8 cellular contexts compared by ENCODE assay signal in the genomic region with DNA sequence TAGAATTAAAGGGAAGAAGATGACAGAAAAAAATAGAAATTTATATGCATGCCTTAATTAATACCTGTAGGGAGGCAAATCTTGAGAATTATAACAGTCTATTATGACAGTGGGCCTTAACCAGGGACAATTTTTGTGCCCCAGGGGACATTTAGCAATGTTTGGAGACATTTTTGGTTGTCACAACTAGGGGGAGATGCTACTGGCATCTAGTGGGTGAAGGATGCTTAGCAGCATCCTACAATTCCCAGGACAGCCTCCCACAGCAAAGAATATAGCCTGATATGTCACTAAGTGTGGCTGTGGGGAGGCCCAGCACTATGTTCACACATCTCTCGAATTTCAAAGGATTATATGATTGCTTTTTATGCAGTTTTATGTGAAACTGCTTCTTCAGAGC. TPM values are rescaled to one million over a fixed set of nuclear protein-coding genes. Genes with fewer than 3 reads are reported as not detected.
DNase-seq lines count a peak whose midpoint lies in the region; ATAC-seq, FAIRE-seq and TF ChIP-seq lines count a peak whose summit lies in the region.

No MANE protein-coding gene starts in this region.

- no peaks in the 10 kb centered on the region for H3K4me1 Mint-ChIP-seq in endodermal cell
- peaks cover 16 to 28% of the 10 kb centered on the region in 2 donors for H3K4me1 Mint-ChIP-seq in stimulated activated naive B cell treated with anti-CD40 and anti-IgM and Interleukin-4, amounts not matched to agents 10 μg/mL and 1 μg/mL and 100 μg/mL, for 72 hours
- peaks cover 9% of the 10 kb centered on the region for H3K4me1 Mint-ChIP-seq in CD4-positive, alpha-beta T cell (ENCODE audit: low read depth)

- no peaks in the 10 kb centered on the region for H3K79me2 ChIP-seq in OCI-LY7 (ENCODE audit: insufficient read depth, low read depth, low read length)

- peak; percentile 47 to 56 for TF ChIP-seq RAD21 in A549 (conservative IDR thresholded peaks at IDR 0.05 in 1 of 2, IDR thresholded peaks at IDR 0.05 in 1 of 2)

- H3K9me2 ChIP-seq in OCI-LY7 (ENCODE audit: insufficient read depth, low read length): no peaks in the 10 kb centered on the region

- no peaks in the 10 kb centered on the region for H3K36me3 Mint-ChIP-seq in endodermal cell (ENCODE audit: low read depth)
- peaks cover 0 to 2% of the 10 kb centered on the region in 2 donors for H3K36me3 Mint-ChIP-seq in stimulated activated naive B cell treated with anti-CD40 and anti-IgM and Interleukin-4, amounts not matched to agents 10 μg/mL and 1 μg/mL and 100 μg/mL, for 72 hours
- peaks cover 17% of the 10 kb centered on the region for H3K36me3 Mint-ChIP-seq in CD4-positive, alpha-beta T cell (ENCODE audit: low read depth)

- H2AFZ ChIP-seq in OCI-LY7 (ENCODE audit: low read length): no peak overlapping the region

- no peak overlapping the region for H3K4me2 ChIP-seq in A549
- H3K4me2 ChIP-seq in OCI-LY7 (ENCODE audit: low read length): peak overlapping the region; percentile 77

- intact Hi-C loops in OCI-LY7 (cut with micrococcal nuclease; ENCODE audit: unreplicated experiment): loop anchor here (1.0 to 5.0 kb wide), 3 partner anchors 176 to 402 kb away; a partner anchor contains a TSS
- intact Hi-C loops in CD4-positive, alpha-beta T cell (cut with DNase I, micrococcal nuclease): loop anchor here in 1 of 2 experiments (10.0 kb wide), 1 partner anchor 180 kb away; no protein-coding TSS in a partner anchor

- H3K4me1 ChIP-seq in A549 (0 out of 3 replicates have a peak, but pooled peaks cover 4% of the 10 kb centered on the region), OCI-LY7 (ENCODE audit: insufficient read depth, low read length, poor library complexity, severe bottlenecking) (peaks cover 68% of the 10 kb centered on the region), endodermal cell (ENCODE audit: control insufficient read depth, insufficient read depth, low read length) (no peaks in the 10 kb centered on the region)

- no peak for TF ChIP-seq EP300 in A549 (IDR thresholded peaks at IDR 0.05)

- H3K4me3 ChIP-seq in A549 (no peak overlapping the region), OCI-LY7 (ENCODE audit: low read depth, low read length, poor library complexity, severe bottlenecking) (peak overlapping the region; percentile 56), endodermal cell (ENCODE audit: low read length) (no peak overlapping the region)

- FAIRE-seq in A549 (lab: Jason Lieb, UNC): no peak

- POLR2A ChIA-PET in A549 (lab: Yijun Ruan, JAX): no interaction called here
- POLR2A ChIA-PET in OCI-LY7 (lab: Charles Lee): no interaction called here
- POLR2A ChIA-PET in CD4-positive, alpha-beta T cell (lab: Charles Lee): no interaction called here

- H3K4me3 Mint-ChIP-seq in endodermal cell: no peak overlapping the region
- peak overlapping the region; percentile 74 to 79 for H3K4me3 Mint-ChIP-seq in stimulated activated naive B cell treated with anti-CD40 and anti-IgM and Interleukin-4, amounts not matched to agents 10 μg/mL and 1 μg/mL and 100 μg/mL, for 72 hours
- no peak overlapping the region for H3K4me3 Mint-ChIP-seq in CD4-positive, alpha-beta T cell

- TF ChIP-seq POLR2A in A549 (IDR thresholded peaks at IDR 0.05; ENCODE audit: low read length): no peak

- WGBS in A549 (ENCODE audit: missing lambda C conversion rate): 0% methylated on average over 1 of the region's 1 CpG
- 33% methylated on average over 1 of the region's 1 CpG; no CpG with 5 or more reads in 1 of the 2 experiments for WGBS in endodermal cell (ENCODE audit: insufficient coverage in 1 of 2, insufficient read length in 1 of 2), 2 experiments

- H3K27ac Mint-ChIP-seq in endodermal cell: no peak overlapping the region
- H3K27ac Mint-ChIP-seq in stimulated activated naive B cell treated with anti-CD40 and anti-IgM and Interleukin-4, amounts not matched to agents 10 μg/mL and 1 μg/mL and 100 μg/mL, for 72 hours: peak overlapping the region; percentile 93
- H3K27ac Mint-ChIP-seq in CD4-positive, alpha-beta T cell: no peak overlapping the region

- H3K36me3 ChIP-seq in OCI-LY7 (ENCODE audit: insufficient read depth, low read length): no peaks in the 10 kb centered on the region
- no peaks in the 10 kb centered on the region for H3K36me3 ChIP-seq in endodermal cell (ENCODE audit: control insufficient read depth, insufficient read depth, low read length)

- H3K27me3 Mint-ChIP-seq in endodermal cell (ENCODE audit: insufficient read depth): no peaks in the 10 kb centered on the region
- H3K27me3 Mint-ChIP-seq in stimulated activated naive B cell treated with anti-CD40 and anti-IgM and Interleukin-4, amounts not matched to agents 10 μg/mL and 1 μg/mL and 100 μg/mL, for 72 hours: peaks cover 0 to 7% of the 10 kb centered on the region in 2 donors
- H3K27me3 Mint-ChIP-seq in CD4-positive, alpha-beta T cell: no peaks in the 10 kb centered on the region

- no TSS peak for BruUV-seq in OCI-LY7 (replicated peaks; lab: Mats Ljungman, UMichigan)

- ATAC-seq in A549 (peak; percentile 82 to 89), GM18520 (IDR thresholded peaks at IDR 0.05; ENCODE audit: unreplicated experiment) (no peak)
- ATAC-seq in stimulated activated naive B cell treated with anti-CD40 and anti-IgM and Interleukin-4, amounts not matched to agents 10 μg/mL and 1 μg/mL and 100 μg/mL, for 72 hours (replicated peaks): peak; percentile 56 to 60
- no peak for ATAC-seq in CD4-positive, alpha-beta T cell (ENCODE audit: poor library complexity)

- CTCF ChIA-PET in A549 (lab: Yijun Ruan, JAX) (interaction anchor here (1.9 kb wide), 1 partner anchor 17 kb away, joined by 5 read pairs; no protein-coding TSS in a partner anchor), OCI-LY7 (lab: Charles Lee; ENCODE audit: unreplicated experiment) (no interaction called here)
- CTCF ChIA-PET in CD4-positive, alpha-beta T cell (lab: Charles Lee): no interaction called here

- TF ChIP-seq CTCF in A549 (IDR thresholded peaks at IDR 0.05): peak; percentile 50
- TF ChIP-seq CTCF in GM10266 (IDR thresholded peaks at IDR 0.05; ENCODE audit: control insufficient read depth, insufficient read depth, low read depth, missing control alignments): peak; percentile 19
- TF ChIP-seq CTCF in OCI-LY7 (conservative IDR thresholded peaks at IDR 0.05; ENCODE audit: low read length): peak; percentile 75
- TF ChIP-seq CTCF in endodermal cell (conservative IDR thresholded peaks at IDR 0.05): peak; percentile 72
- no peak for TF ChIP-seq CTCF in CD4-positive, alpha-beta T cell (IDR thresholded peaks at IDR 0.05)

- H3K9me3 ChIP-seq in A549 (no peaks in the 10 kb centered on the region), OCI-LY7 (ENCODE audit: low read length) (no peaks in the 10 kb centered on the region), endodermal cell (ENCODE audit: control insufficient read depth, low read length) (no peaks in the 10 kb centered on the region)
- no peaks in the 10 kb centered on the region for H3K9me3 ChIP-seq in CD4-positive, alpha-beta T cell (ENCODE audit: control insufficient read depth, low read length)

- no peaks in the 10 kb centered on the region for H4K20me1 ChIP-seq in OCI-LY7 (ENCODE audit: insufficient read depth, low read length)

- peak; percentile 15 to 30 for DNase-seq in A549 (ENCODE audit: low read depth in 1 of 2, low spot score in 1 of 2)
- no peak for DNase-seq in GM10266 (ENCODE audit: extremely low spot score)
- DNase-seq in OCI-LY7 (ENCODE audit: low spot score): peak; percentile 56
- DNase-seq in endodermal cell: peak; percentile 55
- DNase-seq in stimulated activated naive B cell treated with anti-CD40 and anti-IgM and Interleukin-4, amounts not matched to agents 10 μg/mL and 1 μg/mL and 100 μg/mL, for 72 hours: peak; percentile 49
- DNase-seq in CD4-positive, alpha-beta T cell: no peak
- no peak for DNase-seq in effector CD4-positive, alpha-beta T cell

- no peak overlapping the region for H3K27ac ChIP-seq in A549
- H3K27ac ChIP-seq in OCI-LY7 (ENCODE audit: low read depth, low read length, poor library complexity, severe bottlenecking): peak overlapping the region; percentile 99
- no peak overlapping the region for H3K27ac ChIP-seq in endodermal cell (ENCODE audit: low read depth, low read length)
- no peak overlapping the region for H3K27ac ChIP-seq in CD4-positive, alpha-beta T cell (ENCODE audit: low read depth, low read length)

- H3K9ac ChIP-seq in endodermal cell (ENCODE audit: extremely low read depth, low read length, poor library complexity, severe bottlenecking): no peak overlapping the region

- no peaks in the 10 kb centered on the region for H3K27me3 ChIP-seq in endodermal cell (ENCODE audit: control insufficient read depth, insufficient read depth, low read length, poor library complexity, severe bottlenecking)
- no peaks in the 10 kb centered on the region for H3K27me3 ChIP-seq in CD4-positive, alpha-beta T cell (ENCODE audit: control insufficient read depth, insufficient read depth, low read length)

- H3K9me3 Mint-ChIP-seq in endodermal cell: peaks cover 34% of the 10 kb centered on the region
- H3K9me3 Mint-ChIP-seq in stimulated activated naive B cell treated with anti-CD40 and anti-IgM and Interleukin-4, amounts not matched to agents 10 μg/mL and 1 μg/mL and 100 μg/mL, for 72 hours: no peaks in the 10 kb centered on the region
- H3K9me3 Mint-ChIP-seq in CD4-positive, alpha-beta T cell: no peaks in the 10 kb centered on the region

TF ChIP-seq in A549, 52 proteins besides CTCF, POLR2A, EP300 and RAD21:
- TF ChIP-seq FOSL2 (IDR thresholded peaks at IDR 0.05): no peak
- TF ChIP-seq FOSL2 (CRISPR knock-in tag; IDR thresholded peaks at IDR 0.05): no peak
- TF ChIP-seq SMC3 (IDR thresholded peaks at IDR 0.05): peak; percentile 56
TF ChIP-seq in A549: peak in this region for 1.

RNA-seq across cellular contexts. Expression of a gene that starts 10.5 kb away (rescaled TPM):
- polyA plus RNA-seq in A549 (2011; rRNA removed) (not detected in 2 replicates), A549 (2017; fragmentation: RNase III; extraction: RNeasy Plus Mini Kit Qiagen cat#74134 plus additional on column Dnase treatment) (not detected in 3 replicates)
- polyA plus RNA-seq in A549 (2012; cell fraction: cytosol; rRNA removed): not detected in 2 replicates
- polyA plus RNA-seq in A549 (2012; cell fraction: nucleus; rRNA removed): not detected in 2 replicates
- polyA minus RNA-seq in A549 (2011; rRNA and poly(A)+ RNA removed): not detected in 2 replicates
- total RNA-seq in OCI-LY7 (2014; rRNA removed; shearing (Covaris generic)): not detected in 2 replicates
- total RNA-seq in OCI-LY7 (2022) (0.20 and 0.53 TPM in 2 replicates), endodermal cell (not detected)
- not detected for polyA plus RNA-seq in endodermal cell (2013, experiment 1 of 2)
- not detected for polyA plus RNA-seq in endodermal cell (2013, experiment 2 of 2)
- total RNA-seq in CD4-positive, alpha-beta T cell: not detected

RNA-seq across cellular contexts. Expression of a gene that starts 45.8 kb away (rescaled TPM):
- polyA plus RNA-seq in A549 (2011; rRNA removed): 0.20 and 0.23 TPM in 2 replicates
- polyA plus RNA-seq in A549 (2012; cell fraction: cytosol; rRNA removed): 0.03 TPM in 1 of 2 replicates, not detected in the other
- polyA plus RNA-seq in A549 (2012; cell fraction: nucleus; rRNA removed): 0.06 and 0.10 TPM in 2 replicates
- 0.09 TPM in 2 of 3 replicates, not detected in the other for polyA plus RNA-seq in A549 (2017; fragmentation: RNase III; extraction: RNeasy Plus Mini Kit Qiagen cat#74134 plus additional on column Dnase treatment)
- polyA minus RNA-seq in A549 (2011; rRNA and poly(A)+ RNA removed): not detected in 2 replicates
- total RNA-seq in OCI-LY7 (2014; rRNA removed; shearing (Covaris generic)): not detected in 2 replicates
- not detected in 2 replicates for total RNA-seq in OCI-LY7 (2022)
- not detected for total RNA-seq in endodermal cell
- not detected for polyA plus RNA-seq in endodermal cell (2013, experiment 1 of 2)
- not detected for polyA plus RNA-seq in endodermal cell (2013, experiment 2 of 2)
- not detected for total RNA-seq in CD4-positive, alpha-beta T cell

Comparison
In these comparisons a context has a peak if more than half of its experiments do, and no peak if none do; other contexts are left out.
1. ATAC-seq: peak in A549 (2 of 2) and stimulated activated naive B cell treated with anti-CD40 and anti-IgM and Interleukin-4, amounts not matched to agents 10 μg/mL and 1 μg/mL and 100 μg/mL, for 72 hours (2 of 2); none in GM18520 (single experiment) and CD4-positive, alpha-beta T cell (single experiment).
2. DNase-seq: peak in A549 (2 of 2), OCI-LY7 (single experiment), endodermal cell (single experiment) and stimulated activated naive B cell treated with anti-CD40 and anti-IgM and Interleukin-4, amounts not matched to agents 10 μg/mL and 1 μg/mL and 100 μg/mL, for 72 hours (single experiment); none in GM10266 (single experiment), CD4-positive, alpha-beta T cell (0 of 10) and effector CD4-positive, alpha-beta T cell (single experiment).
3. H3K4me3 Mint-ChIP-seq: peak in stimulated activated naive B cell treated with anti-CD40 and anti-IgM and Interleukin-4, amounts not matched to agents 10 μg/mL and 1 μg/mL and 100 μg/mL, for 72 hours (2 of 2); none in endodermal cell (single experiment) and CD4-positive, alpha-beta T cell (single experiment).